In genomic region chr19:45187421-45188100, GRCh38 we compare ENCODE assay signal across 7 cellular contexts. TPM values are rescaled to one million over a fixed set of nuclear protein-coding genes. Genes with fewer than 3 reads are reported as not detected.
DNase-seq lines count a peak whose midpoint lies in the region; TF ChIP-seq lines count a peak whose summit lies in the region.
"Had no signal": no experiment of that assay in that cellular context is flagged by ENCODE, and none has a peak within 500 bp of the region (broad histone marks: within the 10 kb centered on the region; RNA-seq: fewer than 3 reads in every experiment).

No MANE protein-coding gene starts in this region.

- H3K9me3 Mint-ChIP-seq in Calu3 (ENCODE audit: low read depth, unreplicated experiment) (no peaks in the 10 kb centered on the region), chondrocyte (ENCODE audit: low read depth) (peaks cover 7% of the 10 kb centered on the region)

- no peak overlapping the region for H3K9ac ChIP-seq in smooth muscle cell (ENCODE audit: low read depth)

- 38% methylated on average over 12 of the region's 12 CpGs for WGBS in smooth muscle cell (ENCODE audit: low lambda C conversion rate)

- H2AFZ ChIP-seq in smooth muscle cell (ENCODE audit: low read depth) = no peak overlapping the region

- peak; percentile 27 for DNase-seq in Calu3
- DNase-seq in NB4 (ENCODE audit: low read depth) = peak; percentile 48
- no peak for DNase-seq in chondrocyte (ENCODE audit: low spot score)
- no peak for DNase-seq in smooth muscle cell (lab: John Stamatoyannopoulos, UW; ENCODE audit: unreplicated experiment)
- DNase-seq in T-helper 9 cell = no peak
- no peak for DNase-seq in AG08395 (ENCODE audit: low spot score)

- TF ChIP-seq POLR2A in NB4 (IDR thresholded peaks at IDR 0.05; ENCODE audit: extremely low read depth, insufficient read length) = no peak

- H3K4me1 ChIP-seq in smooth muscle cell (ENCODE audit: low read depth) = no peaks in the 10 kb centered on the region

- no peaks in the 10 kb centered on the region for H3K27me3 ChIP-seq in smooth muscle cell (ENCODE audit: low read depth)

- H3K9me3 ChIP-seq in smooth muscle cell (replicated peaks; ENCODE audit: low read depth) = no peaks in the 10 kb centered on the region

- H4K20me1 ChIP-seq in smooth muscle cell (ENCODE audit: low read depth) = no peaks in the 10 kb centered on the region

- H3K4me1 Mint-ChIP-seq in Calu3 (ENCODE audit: low read depth, unreplicated experiment) (peaks cover 6% of the 10 kb centered on the region), chondrocyte (ENCODE audit: low read depth) (peaks cover 10% of the 10 kb centered on the region)

- no TSS peak for BruUV-seq in Calu3 (replicated peaks; lab: Mats Ljungman, UMichigan)

- no peaks in the 10 kb centered on the region for H3K79me2 ChIP-seq in smooth muscle cell (ENCODE audit: low read depth)

- H3K27me3 Mint-ChIP-seq in Calu3 (ENCODE audit: unreplicated experiment) (no peaks in the 10 kb centered on the region), chondrocyte (ENCODE audit: low read depth) (no peaks in the 10 kb centered on the region)

- no peak overlapping the region for H3K4me3 ChIP-seq in NB4 (ENCODE audit: low read depth, low read length)
- H3K4me3 ChIP-seq in smooth muscle cell = no peak overlapping the region

- TF ChIP-seq CTCF in Calu3 (IDR thresholded peaks at IDR 0.05; ENCODE audit: unreplicated experiment) (peak; percentile 81), NB4 (IDR thresholded peaks at IDR 0.05; ENCODE audit: low read depth, low read length) (peak; percentile 27), chondrocyte (IDR thresholded peaks at IDR 0.05) (peak; percentile 73), smooth muscle cell (IDR thresholded peaks at IDR 0.05; ENCODE audit: borderline replicate concordance, insufficient read depth, poor library complexity, severe bottlenecking) (peak; percentile 53)

- no peak overlapping the region for H3K4me2 ChIP-seq in smooth muscle cell

- CTCF ChIA-PET in Calu3 (lab: Charles Lee) = interaction anchor here (0.5 to 1.5 kb wide), 5 partner anchors 10 to 188 kb away, joined by 3 to 6 read pairs (median 4); partner anchors contain the start of gene TRAPPC6A

- no peak overlapping the region for H3K27ac ChIP-seq in smooth muscle cell (ENCODE audit: low read depth)

- no peaks in the 10 kb centered on the region for H3F3A ChIP-seq in smooth muscle cell (ENCODE audit: low read depth)

- H3K36me3 Mint-ChIP-seq in Calu3 (ENCODE audit: insufficient read depth, unreplicated experiment) = no peaks in the 10 kb centered on the region
- H3K36me3 Mint-ChIP-seq in chondrocyte (ENCODE audit: low read depth) = peaks cover 12% of the 10 kb centered on the region

- H3K27ac Mint-ChIP-seq in Calu3 (ENCODE audit: unreplicated experiment) (no peak overlapping the region), chondrocyte (ENCODE audit: unreplicated experiment) (no peak overlapping the region)

- intact Hi-C loops in Calu3 (cut with micrococcal nuclease; ENCODE audit: unreplicated experiment) = no loop called here

- no peaks in the 10 kb centered on the region for H3K36me3 ChIP-seq in smooth muscle cell (ENCODE audit: low read depth)

- H3K4me3 Mint-ChIP-seq in Calu3 (ENCODE audit: low read depth, unreplicated experiment) (no peak overlapping the region), chondrocyte (ENCODE audit: unreplicated experiment) (no peak overlapping the region)

RNA-seq across cellular contexts. Expression of gene BLOC1S3, which starts 9.0 kb away (rescaled TPM):
- total RNA-seq in Calu3 (2022) (22.7 and 25.2 TPM in 2 replicates), chondrocyte (15.1 to 21.0 TPM (median 17.6 TPM) in 3 replicates), smooth muscle cell (3.5 and 5.5 TPM in 2 replicates)
- 7.7 and 14.5 TPM in 2 replicates for polyA plus RNA-seq in smooth muscle cell

RNA-seq across cellular contexts. Expression of gene TRAPPC6A, which starts 9.5 kb away (rescaled TPM):
- total RNA-seq in Calu3 (2022) (55.7 and 57.0 TPM in 2 replicates), chondrocyte (12.7 to 15.9 TPM (median 13.7 TPM) in 3 replicates), smooth muscle cell (6.0 and 10.2 TPM in 2 replicates)
- 31.0 and 32.2 TPM in 2 replicates for polyA plus RNA-seq in smooth muscle cell

RNA-seq across cellular contexts. Expression of gene NKPD1, which starts 26.8 kb away (rescaled TPM):
- total RNA-seq in Calu3 (2022) (0.64 TPM in 2 replicates), chondrocyte (0.10 to 0.13 TPM in 2 of 3 replicates, not detected in the other), smooth muscle cell (1.1 and 1.6 TPM in 2 replicates)
- polyA plus RNA-seq in smooth muscle cell = 0.13 and 1.1 TPM in 2 replicates

RNA-seq across cellular contexts. Expression of gene EXOC3L2, which starts 57.6 kb away (rescaled TPM):
- total RNA-seq in Calu3 (2022) (not detected in 2 replicates), chondrocyte (0.37 to 1.3 TPM (median 0.51 TPM) in 3 replicates), smooth muscle cell (0.76 and 1.8 TPM in 2 replicates)
- polyA plus RNA-seq in smooth muscle cell = 6.0 and 7.5 TPM in 2 replicates
- total RNA-seq: myocyte had no signal

Comparison
In these comparisons a context has a peak if more than half of its experiments do, and no peak if none do; other contexts are left out.
1. DNase-seq: peak in Calu3 (single experiment) and NB4 (single experiment); none in chondrocyte (single experiment), smooth muscle cell (single experiment), T-helper 9 cell (single experiment) and AG08395 (single experiment).
2. CTCF ChIP-seq: peak in every context shown above with its lines; median percentile 81 in Calu3; 73 in chondrocyte; 53 in smooth muscle cell; 27 in NB4.